In the genomic region with DNA sequence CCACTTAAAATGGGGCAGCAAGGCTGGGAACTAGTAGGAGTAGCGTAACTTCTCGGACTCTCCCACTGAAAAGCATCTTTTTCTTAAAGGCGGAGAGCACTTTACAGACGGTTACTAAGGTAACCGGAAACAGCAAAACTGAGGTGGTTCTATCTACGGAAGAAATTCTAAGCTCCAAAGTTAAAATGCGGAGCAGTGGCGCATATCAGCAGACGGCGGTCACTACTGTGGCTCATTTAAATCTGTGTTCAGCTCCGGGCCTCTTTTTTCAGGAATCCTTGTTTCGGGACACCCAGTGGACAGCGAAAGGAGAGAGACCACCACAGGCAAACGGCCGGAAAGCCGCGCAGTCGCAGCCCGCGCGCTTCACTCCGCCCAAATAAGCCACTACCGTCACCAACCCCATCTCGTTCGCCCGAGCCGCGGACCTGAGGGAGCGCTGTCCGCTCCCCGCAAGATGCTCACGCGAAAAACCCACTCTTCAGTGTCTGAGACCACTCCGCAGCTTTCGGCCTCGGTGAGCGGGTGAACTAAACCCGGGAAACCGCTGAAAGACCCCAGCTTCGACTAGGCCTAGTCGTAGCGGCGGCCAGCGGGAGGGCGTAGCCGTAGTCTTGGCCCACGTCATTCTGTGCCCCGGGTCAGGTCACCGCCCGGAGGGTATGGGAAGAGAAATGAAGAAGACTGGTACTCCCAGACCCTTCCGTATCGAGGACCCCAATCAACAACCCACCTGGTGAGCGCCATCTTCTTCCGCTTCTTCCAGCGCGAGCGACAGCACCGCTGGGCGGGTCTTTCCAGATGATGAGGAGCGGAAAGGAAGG, we compare ENCODE assay signal across 8 cellular contexts. TPM values are rescaled to one million over a fixed set of nuclear protein-coding genes. Genes with fewer than 3 reads are reported as not detected.
DNase-seq lines count a peak whose midpoint lies in the region; ATAC-seq and TF ChIP-seq lines count a peak whose summit lies in the region.

A gene (minus strand): TSS at position 776 of the 824 bp plus-strand sequence. CDS start 29 bp downstream, at position 747.

- H4K20me1 ChIP-seq in mammary epithelial cell (ENCODE audit: insufficient read depth, low read length), result no peaks in the 10 kb centered on the region
- peaks cover 41% of the 10 kb centered on the region for H4K20me1 ChIP-seq in smooth muscle cell (ENCODE audit: low read depth)

- DNase-seq in NCI-H2029 (lab: John Stamatoyannopoulos, UW) (peak; percentile 79), NCI-H2029 treated with DMSO at 0.1 percent for 48 hours (lab: John Stamatoyannopoulos, UW) (no peak), NCI-H1930 (lab: John Stamatoyannopoulos, UW) (peak; percentile 94 to 95), mammary epithelial cell (peak; percentile 87), iPS-NIHi7 (ENCODE audit: extremely low spot score) (peak; percentile 96), smooth muscle cell (lab: John Stamatoyannopoulos, UW; ENCODE audit: unreplicated experiment) (peak; percentile 76)

- H3K27ac ChIP-seq in mammary epithelial cell (ENCODE audit: insufficient read depth, low read depth, low read length), result peak within 1 kb of the TSS; percentile 88
- peak within 1 kb of the TSS; percentile 91 for H3K27ac ChIP-seq in smooth muscle cell (ENCODE audit: low read depth)

- H3K36me3 ChIP-seq in mammary epithelial cell (ENCODE audit: insufficient read depth, low read length) (no peaks in the 10 kb centered on the region), smooth muscle cell (ENCODE audit: low read depth) (no peaks in the 10 kb centered on the region)

- no peaks in the 10 kb centered on the region for H3F3A ChIP-seq in smooth muscle cell (ENCODE audit: low read depth)

- intact Hi-C loops in mammary epithelial cell (cut with micrococcal nuclease), result loop anchor here (1.0 to 10.0 kb wide), 2 partner anchors 40 to 224 kb away; a partner anchor contains a TSS

- H3K4me3 ChIP-seq in WI38 (ENCODE audit: low read depth, low read length) (peak within 1 kb of the TSS; percentile 76), mammary epithelial cell (replicated peaks in 1 of 3; ENCODE audit: insufficient read depth in 1 of 3, low read depth in 2 of 3, low read length in 3 of 3) (peak within 1 kb of the TSS; percentile 82 to 91 (median 89)), smooth muscle cell (peak within 1 kb of the TSS; percentile 85)

- H3K4me1 ChIP-seq in mammary epithelial cell (ENCODE audit: insufficient read depth, low read length) (peaks cover 7% of the 10 kb centered on the region), smooth muscle cell (ENCODE audit: low read depth) (peaks cover 7% of the 10 kb centered on the region)

- H2AFZ ChIP-seq in mammary epithelial cell (ENCODE audit: low read depth, low read length) (peak within 1 kb of the TSS; percentile 98), smooth muscle cell (ENCODE audit: low read depth) (peak within 1 kb of the TSS; percentile 93)

- CTCF ChIA-PET in mammary epithelial cell (lab: Charles Lee; ENCODE audit: low non-redundant PET), result no interaction called here

- dilution Hi-C loops in mammary epithelial cell (cut with HindIII; ENCODE audit: low sequenced_read_pairs), result no loop called here

- WGBS in mammary epithelial cell (ENCODE audit: low coverage, missing lambda C conversion rate), result under 1% methylated on average over 34 of the region's 60 CpGs
- WGBS in smooth muscle cell (ENCODE audit: low lambda C conversion rate), result under 1% methylated on average over 60 of the region's 60 CpGs

- in situ Hi-C loops in mammary epithelial cell (cut with MboI; ENCODE audit: low sequenced_read_pairs in 2 of 2), result no loop called here

- peaks cover 53% of the 10 kb centered on the region for H3K79me2 ChIP-seq in mammary epithelial cell (ENCODE audit: insufficient read depth, low read length)
- H3K79me2 ChIP-seq in smooth muscle cell (ENCODE audit: low read depth), result peaks cover 46% of the 10 kb centered on the region

- BruUV-seq in mammary epithelial cell (replicated peaks; lab: Mats Ljungman, UMichigan), result TSS peak; percentile 64

- H3K4me2 ChIP-seq in mammary epithelial cell (ENCODE audit: insufficient read depth, low read depth, low read length) (peak within 1 kb of the TSS; percentile 88), smooth muscle cell (peak within 1 kb of the TSS; percentile 86)

- H3K27me3 ChIP-seq in mammary epithelial cell (ENCODE audit: insufficient read depth, low read length) (no peaks in the 10 kb centered on the region), smooth muscle cell (ENCODE audit: low read depth) (no peaks in the 10 kb centered on the region)

- H3K9me3 ChIP-seq in mammary epithelial cell (replicated peaks; ENCODE audit: insufficient read depth, low read length) (no peaks in the 10 kb centered on the region), smooth muscle cell (replicated peaks; ENCODE audit: low read depth) (no peaks in the 10 kb centered on the region)

- TF ChIP-seq CTCF in WI38 (IDR thresholded peaks at IDR 0.05; ENCODE audit: low read depth, low read length) (no peak), mammary epithelial cell (conservative IDR thresholded peaks at IDR 0.05 in 1 of 2, IDR thresholded peaks at IDR 0.05 in 1 of 2; ENCODE audit: extremely low read depth in 1 of 2, insufficient read depth in 1 of 2, low read depth in 1 of 2, low read length in 2 of 2) (no peak), smooth muscle cell (IDR thresholded peaks at IDR 0.05; ENCODE audit: borderline replicate concordance, insufficient read depth, poor library complexity, severe bottlenecking) (no peak)

- ATAC-seq in HG02870 (IDR thresholded peaks at IDR 0.05; ENCODE audit: unreplicated experiment), result peak; percentile 94

- peak within 1 kb of the TSS; percentile 98 for H3K9ac ChIP-seq in mammary epithelial cell (ENCODE audit: insufficient read depth, low read length)
- peak within 1 kb of the TSS; percentile 95 for H3K9ac ChIP-seq in smooth muscle cell (ENCODE audit: low read depth)

RNA-seq across cellular contexts. Expression of the gene that starts here (rescaled TPM):
- total RNA-seq in mammary epithelial cell (10 to 100 TPM; 31.0 to 92.5 TPM), smooth muscle cell (51.6 and 88.2 TPM in 2 replicates)
- polyA plus RNA-seq in mammary epithelial cell (29.9 TPM), smooth muscle cell (58.4 and 70.1 TPM in 2 replicates)
- polyA minus RNA-seq in mammary epithelial cell, result 51.6 TPM
